ENCODE assay signal across 3 cellular contexts in the genomic region with DNA sequence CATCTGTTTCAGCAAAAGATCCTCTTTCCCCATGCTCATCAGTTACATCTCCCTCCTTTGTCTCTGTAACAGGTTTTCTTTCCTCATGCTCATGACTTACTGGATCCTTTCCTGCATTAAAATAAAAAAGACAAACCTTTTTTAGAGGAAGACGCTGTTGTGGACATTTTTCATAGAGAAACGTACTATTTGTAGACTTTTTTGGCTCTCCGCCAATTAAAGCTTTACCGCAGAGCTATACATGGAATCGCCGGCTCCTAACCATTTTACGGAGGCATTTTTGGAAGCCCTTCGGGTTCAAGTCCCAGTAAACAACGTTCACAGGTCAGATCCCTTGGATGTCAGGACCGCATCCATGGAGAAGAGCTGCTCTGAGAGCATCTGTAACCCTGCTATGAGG.
TF ChIP-seq lines count a peak whose summit lies in the region.

No MANE protein-coding gene starts in this region.

TF ChIP-seq in SK-N-SH, 30 proteins besides CTCF, POLR2A, EP300 and RAD21:
- TF ChIP-seq SIN3A (IDR thresholded peaks at IDR 0.05; ENCODE audit: borderline replicate concordance, low read depth, low read length) (no peak), NFIC (IDR thresholded peaks at IDR 0.05; ENCODE audit: borderline replicate concordance) (peak; percentile 49), SMC3 (IDR thresholded peaks at IDR 0.05; ENCODE audit: low read depth, low read length) (no peak)
- TF ChIP-seq, protein P1, sequence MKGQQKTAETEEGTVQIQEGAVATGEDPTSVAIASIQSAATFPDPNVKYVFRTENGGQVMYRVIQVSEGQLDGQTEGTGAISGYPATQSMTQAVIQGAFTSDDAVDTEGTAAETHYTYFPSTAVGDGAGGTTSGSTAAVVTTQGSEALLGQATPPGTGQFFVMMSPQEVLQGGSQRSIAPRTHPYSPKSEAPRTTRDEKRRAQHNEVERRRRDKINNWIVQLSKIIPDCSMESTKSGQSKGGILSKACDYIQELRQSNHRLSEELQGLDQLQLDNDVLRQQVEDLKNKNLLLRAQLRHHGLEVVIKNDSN (IDR thresholded peaks at IDR 0.05; ENCODE audit: borderline replicate concordance, low read depth) = no peak
- TF ChIP-seq, protein P2, sequence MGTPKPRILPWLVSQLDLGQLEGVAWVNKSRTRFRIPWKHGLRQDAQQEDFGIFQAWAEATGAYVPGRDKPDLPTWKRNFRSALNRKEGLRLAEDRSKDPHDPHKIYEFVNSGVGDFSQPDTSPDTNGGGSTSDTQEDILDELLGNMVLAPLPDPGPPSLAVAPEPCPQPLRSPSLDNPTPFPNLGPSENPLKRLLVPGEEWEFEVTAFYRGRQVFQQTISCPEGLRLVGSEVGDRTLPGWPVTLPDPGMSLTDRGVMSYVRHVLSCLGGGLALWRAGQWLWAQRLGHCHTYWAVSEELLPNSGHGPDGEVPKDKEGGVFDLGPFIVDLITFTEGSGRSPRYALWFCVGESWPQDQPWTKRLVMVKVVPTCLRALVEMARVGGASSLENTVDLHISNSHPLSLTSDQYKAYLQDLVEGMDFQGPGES (IDR thresholded peaks at IDR 0.05; ENCODE audit: low read depth, low read length) = no peak
- TF ChIP-seq, protein P3, sequence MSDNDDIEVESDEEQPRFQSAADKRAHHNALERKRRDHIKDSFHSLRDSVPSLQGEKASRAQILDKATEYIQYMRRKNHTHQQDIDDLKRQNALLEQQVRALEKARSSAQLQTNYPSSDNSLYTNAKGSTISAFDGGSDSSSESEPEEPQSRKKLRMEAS (IDR thresholded peaks at IDR 0.05; ENCODE audit: low read depth) = no peak

TF ChIP-seq in SK-N-SH treated with all-trans-retinoic acid at 6 μM for 48 hours, 23 proteins besides CTCF, POLR2A, EP300 and RAD21:
- TF ChIP-seq ESRRG (CRISPR knock-in tag; IDR thresholded peaks at IDR 0.05) (no peak), BACH2 (CRISPR knock-in tag; IDR thresholded peaks at IDR 0.05; ENCODE audit: borderline replicate concordance) (no peak), SNAI2 (CRISPR knock-in tag; IDR thresholded peaks at IDR 0.05) (no peak), PPARA (CRISPR knock-in tag; IDR thresholded peaks at IDR 0.05; ENCODE audit: borderline replicate concordance) (no peak), ISL1 (CRISPR knock-in tag; IDR thresholded peaks at IDR 0.05) (no peak), RARB (CRISPR knock-in tag; IDR thresholded peaks at IDR 0.05) (no peak), ZNF565 (CRISPR knock-in tag; conservative IDR thresholded peaks at IDR 0.05; ENCODE audit: low read depth) (no peak), ZFP3 (CRISPR knock-in tag; IDR thresholded peaks at IDR 0.05) (no peak), ZC3H10 (CRISPR knock-in tag; IDR thresholded peaks at IDR 0.05) (no peak)
- TF ChIP-seq, protein P4, sequence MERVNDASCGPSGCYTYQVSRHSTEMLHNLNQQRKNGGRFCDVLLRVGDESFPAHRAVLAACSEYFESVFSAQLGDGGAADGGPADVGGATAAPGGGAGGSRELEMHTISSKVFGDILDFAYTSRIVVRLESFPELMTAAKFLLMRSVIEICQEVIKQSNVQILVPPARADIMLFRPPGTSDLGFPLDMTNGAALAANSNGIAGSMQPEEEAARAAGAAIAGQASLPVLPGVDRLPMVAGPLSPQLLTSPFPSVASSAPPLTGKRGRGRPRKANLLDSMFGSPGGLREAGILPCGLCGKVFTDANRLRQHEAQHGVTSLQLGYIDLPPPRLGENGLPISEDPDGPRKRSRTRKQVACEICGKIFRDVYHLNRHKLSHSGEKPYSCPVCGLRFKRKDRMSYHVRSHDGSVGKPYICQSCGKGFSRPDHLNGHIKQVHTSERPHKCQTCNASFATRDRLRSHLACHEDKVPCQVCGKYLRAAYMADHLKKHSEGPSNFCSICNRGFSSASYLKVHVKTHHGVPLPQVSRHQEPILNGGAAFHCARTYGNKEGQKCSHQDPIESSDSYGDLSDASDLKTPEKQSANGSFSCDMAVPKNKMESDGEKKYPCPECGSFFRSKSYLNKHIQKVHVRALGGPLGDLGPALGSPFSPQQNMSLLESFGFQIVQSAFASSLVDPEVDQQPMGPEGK (CRISPR knock-in tag; IDR thresholded peaks at IDR 0.05; ENCODE audit: borderline replicate concordance) = no peak
- TF ChIP-seq, protein P5, sequence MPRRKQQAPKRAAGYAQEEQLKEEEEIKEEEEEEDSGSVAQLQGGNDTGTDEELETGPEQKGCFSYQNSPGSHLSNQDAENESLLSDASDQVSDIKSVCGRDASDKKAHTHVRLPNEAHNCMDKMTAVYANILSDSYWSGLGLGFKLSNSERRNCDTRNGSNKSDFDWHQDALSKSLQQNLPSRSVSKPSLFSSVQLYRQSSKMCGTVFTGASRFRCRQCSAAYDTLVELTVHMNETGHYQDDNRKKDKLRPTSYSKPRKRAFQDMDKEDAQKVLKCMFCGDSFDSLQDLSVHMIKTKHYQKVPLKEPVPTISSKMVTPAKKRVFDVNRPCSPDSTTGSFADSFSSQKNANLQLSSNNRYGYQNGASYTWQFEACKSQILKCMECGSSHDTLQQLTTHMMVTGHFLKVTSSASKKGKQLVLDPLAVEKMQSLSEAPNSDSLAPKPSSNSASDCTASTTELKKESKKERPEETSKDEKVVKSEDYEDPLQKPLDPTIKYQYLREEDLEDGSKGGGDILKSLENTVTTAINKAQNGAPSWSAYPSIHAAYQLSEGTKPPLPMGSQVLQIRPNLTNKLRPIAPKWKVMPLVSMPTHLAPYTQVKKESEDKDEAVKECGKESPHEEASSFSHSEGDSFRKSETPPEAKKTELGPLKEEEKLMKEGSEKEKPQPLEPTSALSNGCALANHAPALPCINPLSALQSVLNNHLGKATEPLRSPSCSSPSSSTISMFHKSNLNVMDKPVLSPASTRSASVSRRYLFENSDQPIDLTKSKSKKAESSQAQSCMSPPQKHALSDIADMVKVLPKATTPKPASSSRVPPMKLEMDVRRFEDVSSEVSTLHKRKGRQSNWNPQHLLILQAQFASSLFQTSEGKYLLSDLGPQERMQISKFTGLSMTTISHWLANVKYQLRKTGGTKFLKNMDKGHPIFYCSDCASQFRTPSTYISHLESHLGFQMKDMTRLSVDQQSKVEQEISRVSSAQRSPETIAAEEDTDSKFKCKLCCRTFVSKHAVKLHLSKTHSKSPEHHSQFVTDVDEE (CRISPR knock-in tag; IDR thresholded peaks at IDR 0.05) = no peak
- TF ChIP-seq, protein P6, sequence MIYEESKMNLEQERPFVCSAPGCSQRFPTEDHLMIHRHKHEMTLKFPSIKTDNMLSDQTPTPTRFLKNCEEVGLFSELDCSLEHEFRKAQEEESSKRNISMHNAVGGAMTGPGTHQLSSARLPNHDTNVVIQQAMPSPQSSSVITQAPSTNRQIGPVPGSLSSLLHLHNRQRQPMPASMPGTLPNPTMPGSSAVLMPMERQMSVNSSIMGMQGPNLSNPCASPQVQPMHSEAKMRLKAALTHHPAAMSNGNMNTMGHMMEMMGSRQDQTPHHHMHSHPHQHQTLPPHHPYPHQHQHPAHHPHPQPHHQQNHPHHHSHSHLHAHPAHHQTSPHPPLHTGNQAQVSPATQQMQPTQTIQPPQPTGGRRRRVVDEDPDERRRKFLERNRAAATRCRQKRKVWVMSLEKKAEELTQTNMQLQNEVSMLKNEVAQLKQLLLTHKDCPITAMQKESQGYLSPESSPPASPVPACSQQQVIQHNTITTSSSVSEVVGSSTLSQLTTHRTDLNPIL (CRISPR knock-in tag; IDR thresholded peaks at IDR 0.05; ENCODE audit: low read depth) = no peak

TF ChIP-seq in K562, 482 proteins besides CTCF, POLR2A, EP300 and RAD21:
- TF ChIP-seq ETS2 (tag; IDR thresholded peaks at IDR 0.05; ENCODE audit: borderline replicate concordance, poor library complexity, severe bottlenecking) (no peak), NFIX (CRISPR knock-in tag; IDR thresholded peaks at IDR 0.05; ENCODE audit: low read depth) (peak; percentile 85), NFIC (IDR thresholded peaks at IDR 0.05) (peak; percentile 95), MAFK (IDR thresholded peaks at IDR 0.05; ENCODE audit: low read length) (no peak), NCOR1 (IDR thresholded peaks at IDR 0.05) (no peak)
- TF ChIP-seq, protein P7, sequence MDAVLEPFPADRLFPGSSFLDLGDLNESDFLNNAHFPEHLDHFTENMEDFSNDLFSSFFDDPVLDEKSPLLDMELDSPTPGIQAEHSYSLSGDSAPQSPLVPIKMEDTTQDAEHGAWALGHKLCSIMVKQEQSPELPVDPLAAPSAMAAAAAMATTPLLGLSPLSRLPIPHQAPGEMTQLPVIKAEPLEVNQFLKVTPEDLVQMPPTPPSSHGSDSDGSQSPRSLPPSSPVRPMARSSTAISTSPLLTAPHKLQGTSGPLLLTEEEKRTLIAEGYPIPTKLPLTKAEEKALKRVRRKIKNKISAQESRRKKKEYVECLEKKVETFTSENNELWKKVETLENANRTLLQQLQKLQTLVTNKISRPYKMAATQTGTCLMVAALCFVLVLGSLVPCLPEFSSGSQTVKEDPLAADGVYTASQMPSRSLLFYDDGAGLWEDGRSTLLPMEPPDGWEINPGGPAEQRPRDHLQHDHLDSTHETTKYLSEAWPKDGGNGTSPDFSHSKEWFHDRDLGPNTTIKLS (IDR thresholded peaks at IDR 0.05; ENCODE audit: borderline replicate concordance, low read depth) = no peak
